31 cellular contexts compared by ENCODE assay signal in genomic region chr5:93206203-93206602, GRCh38.
"Had no signal": no experiment of that assay in that cellular context is flagged by ENCODE, and none has a peak within 500 bp of the region (broad histone marks: within the 10 kb centered on the region; RNA-seq: fewer than 3 reads in every experiment).

No MANE protein-coding gene starts in this region.

- H3K27me3 Mint-ChIP-seq: progenitor cell of endocrine pancreas; stimulated activated memory B cell treated with anti-CD40 and anti-IgM and Interleukin-4, amounts not matched to agents 10 μg/mL and 1 μg/mL and 100 μg/mL, for 72 hours; stimulated activated naive CD8-positive, alpha-beta T cell treated with anti-CD3 and anti-CD28 coated beads, Interleukin-15, amount 100 ng/mL, for 72 hours had no signal

- H3K36me3 Mint-ChIP-seq: naive thymus-derived CD4-positive, alpha-beta T cell; stimulated activated memory B cell treated with anti-CD40 and anti-IgM and Interleukin-4, amounts not matched to agents 10 μg/mL and 1 μg/mL and 100 μg/mL, for 72 hours had no signal

- ATAC-seq: naive thymus-derived CD4-positive, alpha-beta T cell; natural killer cell; pancreas; psoas muscle; right cardiac atrium; sciatic nerve; stimulated activated memory B cell treated with anti-CD40 and anti-IgM and Interleukin-4, amounts not matched to agents 10 μg/mL and 1 μg/mL and 100 μg/mL, for 72 hours; stimulated activated naive CD8-positive, alpha-beta T cell treated with anti-CD3 and anti-CD28 coated beads, Interleukin-15, amount 100 ng/mL, for 72 hours; stimulated activated naive CD8-positive, alpha-beta T cell treated with anti-CD3 and anti-CD28 coated beads, Interleukin-15, Interleukin-2, amounts not matched to agents 100 U/mL and 50 U/mL, for 24 hours; upper lobe of right lung had no signal

- H3K4me3 Mint-ChIP-seq: naive thymus-derived CD4-positive, alpha-beta T cell; natural killer cell; nephron progenitor cell; stimulated activated memory B cell treated with anti-CD40 and anti-IgM and Interleukin-4, amounts not matched to agents 10 μg/mL and 1 μg/mL and 100 μg/mL, for 72 hours; stimulated activated naive CD8-positive, alpha-beta T cell treated with anti-CD3 and anti-CD28 coated beads, Interleukin-15, amount 100 ng/mL, for 72 hours; type B pancreatic cell had no signal

- H3K27ac Mint-ChIP-seq: naive thymus-derived CD4-positive, alpha-beta T cell; natural killer cell; nephron progenitor cell; progenitor cell of endocrine pancreas; stimulated activated memory B cell treated with anti-CD40 and anti-IgM and Interleukin-4, amounts not matched to agents 10 μg/mL and 1 μg/mL and 100 μg/mL, for 72 hours; stimulated activated naive CD8-positive, alpha-beta T cell treated with anti-CD3 and anti-CD28 coated beads, Interleukin-15, amount 100 ng/mL, for 72 hours; type B pancreatic cell had no signal

- H3K27ac ChIP-seq: neutrophil, pancreas, psoas muscle, spleen, suprapubic skin, testis, tibial artery, transverse colon, upper lobe of right lung had no signal

- H3K36me3 ChIP-seq: neutrophil, pancreas, spleen, suprapubic skin, tibial artery, transverse colon, upper lobe of right lung, vagina had no signal

- H3K4me2 ChIP-seq: smooth muscle cell had no signal

- H3K4me1 ChIP-seq: pancreas, psoas muscle, spleen, testis, transverse colon had no signal

- H3K4me1 Mint-ChIP-seq: naive thymus-derived CD4-positive, alpha-beta T cell; natural killer cell; stimulated activated memory B cell treated with anti-CD40 and anti-IgM and Interleukin-4, amounts not matched to agents 10 μg/mL and 1 μg/mL and 100 μg/mL, for 72 hours; stimulated activated naive CD8-positive, alpha-beta T cell treated with anti-CD3 and anti-CD28 coated beads, Interleukin-15, amount 100 ng/mL, for 72 hours had no signal

- DNase-seq: naive thymus-derived CD4-positive, alpha-beta T cell; natural killer cell; nephron progenitor cell; nucleus accumbens; pancreas; posterior cingulate gyrus; psoas muscle; right cardiac atrium; spleen; stimulated activated CD4-positive, alpha-beta T cell treated with anti-CD3 and anti-CD28 coated beads, Interleukin-12 subunit alpha, Interleukin-12 subunit beta, amount 100 ng/mL, for 4 hours; stimulated activated CD4-positive, alpha-beta T cell treated with anti-CD3 and anti-CD28 coated beads, Interleukin-1b, Interleukin-23, amount 100 ng/mL, for 48 hours; stimulated activated CD4-positive, alpha-beta T cell treated with anti-CD3 and anti-CD28 coated beads, Interleukin-4, amount 100 ng/mL, for 1 hour; stimulated activated CD4-positive, alpha-beta T cell treated with anti-CD3 and anti-CD28 coated beads, Interleukin-4, amount 100 ng/mL, for 4 hours; stimulated activated CD8-positive, alpha-beta memory T cell treated with anti-CD3 and anti-CD28 coated beads, Interleukin-4, amount 100 ng/mL, for 48 hours; stimulated activated naive CD4-positive, alpha-beta T cell; stimulated activated naive CD8-positive, alpha-beta T cell treated with anti-CD3 and anti-CD28 coated beads, Interleukin-15, amount 100 ng/mL, for 72 hours; stimulated activated naive CD8-positive, alpha-beta T cell treated with anti-CD3 and anti-CD28 coated beads, Interleukin-15, Interleukin-2, amounts not matched to agents 100 U/mL and 50 U/mL, for 24 hours; substantia nigra; testis; tibial artery; transverse colon; upper lobe of right lung had no signal

- H3K9me3 ChIP-seq: neutrophil, pancreas, psoas muscle, suprapubic skin, testis, tibial artery, transverse colon, upper lobe of right lung, vagina had no signal

- H3K27me3 ChIP-seq: neutrophil, pancreas, spleen, suprapubic skin, testis, tibial artery, transverse colon, upper lobe of right lung, vagina had no signal

- H3K4me3 ChIP-seq: pancreas, psoas muscle, skin epidermis, smooth muscle cell, spleen, suprapubic skin, testis, tibial artery, transverse colon, upper lobe of right lung, vagina had no signal

- FAIRE-seq: pancreas had no signal

- H3K9me3 Mint-ChIP-seq: stimulated activated memory B cell treated with anti-CD40 and anti-IgM and Interleukin-4, amounts not matched to agents 10 μg/mL and 1 μg/mL and 100 μg/mL, for 72 hours; type B pancreatic cell had no signal
